ENCODE assay signal across 8 cellular contexts in the genomic region with DNA sequence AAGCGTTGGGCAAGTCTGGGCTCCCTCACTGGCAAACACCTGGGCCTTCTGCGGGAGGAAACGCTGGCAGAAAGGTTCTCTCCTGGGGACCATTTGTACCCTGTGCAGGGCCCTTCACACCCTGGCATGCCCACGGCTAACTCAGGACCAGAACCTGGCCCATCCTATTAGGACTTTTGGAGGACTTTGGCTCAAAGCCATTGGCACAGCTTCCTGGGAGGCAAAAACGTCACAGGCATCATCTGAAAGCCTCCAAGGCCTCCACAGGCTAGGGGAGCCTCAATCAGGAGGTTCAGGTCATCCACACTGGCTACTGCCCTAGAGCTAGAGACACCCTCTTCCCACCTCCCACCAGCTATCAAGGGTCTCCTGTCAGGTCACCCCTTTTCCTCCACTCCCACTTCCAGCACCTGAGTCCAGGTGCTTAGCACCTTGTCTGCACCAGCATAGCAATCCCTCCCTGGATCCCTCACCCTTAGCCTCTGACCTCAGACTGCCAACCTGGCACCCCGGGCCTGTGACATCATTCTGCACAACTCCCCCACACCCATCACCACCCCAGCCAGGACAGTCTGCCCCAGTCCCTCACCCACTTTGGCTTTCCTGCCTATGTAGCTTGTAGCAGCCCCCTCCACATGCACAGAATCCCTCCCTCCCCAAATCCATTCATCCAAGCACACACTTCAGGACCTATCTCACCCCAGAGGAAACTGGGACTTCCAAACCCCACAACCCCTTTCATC. TPM values are rescaled to one million over a fixed set of nuclear protein-coding genes. Genes with fewer than 3 reads are reported as not detected.
DNase-seq lines count a peak whose midpoint lies in the region; ATAC-seq and TF ChIP-seq lines count a peak whose summit lies in the region.

No MANE protein-coding gene starts in this region.

- H3K9me2 ChIP-seq in DOHH2 (replicated peaks; ENCODE audit: control insufficient read depth, low read length) = no peaks in the 10 kb centered on the region

- intact Hi-C loops in left ventricle myocardium inferior (cut with micrococcal nuclease) = loop anchor here (10.0 kb wide), 1 partner anchor 156 kb away; no protein-coding TSS in a partner anchor

- no peaks in the 10 kb centered on the region for H3F3A ChIP-seq in DOHH2 (ENCODE audit: control insufficient read depth, insufficient read depth)

- DNase-seq in WERI-Rb-1 = no peak
- no peak for DNase-seq in left ventricle myocardium inferior
- no peak for DNase-seq in retinal pigment epithelial cell (ENCODE audit: low read depth)
- no peak for DNase-seq in DMS79 treated with DMSO at 0.1 percent for 48 hours (lab: John Stamatoyannopoulos, UW)
- no peak for DNase-seq in GOT3 (lab: John Stamatoyannopoulos, UW)
- no peak for DNase-seq in GM10248 (ENCODE audit: extremely low spot score)

- POLR2A ChIA-PET in GM10248 (lab: Yijun Ruan, JAX) = no interaction called here

- H3K36me3 ChIP-seq in DOHH2 (ENCODE audit: control insufficient read depth, low read length) = peaks cover 37% of the 10 kb centered on the region
- peaks cover 24% of the 10 kb centered on the region for H3K36me3 ChIP-seq in WERI-Rb-1
- H3K36me3 ChIP-seq in left ventricle myocardium inferior = peaks cover 15% of the 10 kb centered on the region

- H3K9me3 ChIP-seq in DOHH2 (ENCODE audit: control insufficient read depth, insufficient read depth, low read length) (no peaks in the 10 kb centered on the region), WERI-Rb-1 (ENCODE audit: severe bottlenecking) (no peaks in the 10 kb centered on the region), left ventricle myocardium inferior (replicated peaks) (no peaks in the 10 kb centered on the region)

- H3K4me1 ChIP-seq in DOHH2 (ENCODE audit: control insufficient read depth, low read length) (peaks cover 10% of the 10 kb centered on the region), left ventricle myocardium inferior (peaks cover 64% of the 10 kb centered on the region)

- H3K79me2 ChIP-seq in DOHH2 (ENCODE audit: control insufficient read depth, low read length) = peaks cover 9% of the 10 kb centered on the region

- TF ChIP-seq CTCF in DOHH2 (IDR thresholded peaks at IDR 0.05; ENCODE audit: low read depth, low read length, poor library complexity, severe bottlenecking) (no peak), WERI-Rb-1 (IDR thresholded peaks at IDR 0.05; ENCODE audit: low read depth, low read length) (no peak), left ventricle myocardium inferior (IDR thresholded peaks at IDR 0.05; ENCODE audit: borderline replicate concordance) (no peak), retinal pigment epithelial cell (conservative IDR thresholded peaks at IDR 0.05; ENCODE audit: low read depth, low read length) (no peak), GM10248 (IDR thresholded peaks at IDR 0.05; ENCODE audit: control extremely low read depth, extremely low read depth, low read depth, missing control alignments) (no peak)

- H3K27ac ChIP-seq in DOHH2 (ENCODE audit: low read depth, low read length) (no peak overlapping the region), WERI-Rb-1 (peak overlapping the region; percentile 93), left ventricle myocardium inferior (replicated peaks) (peak overlapping the region; percentile 94)

- H3K4me3 ChIP-seq in DOHH2 (ENCODE audit: low read length) (peak overlapping the region; percentile 77), WERI-Rb-1 (ENCODE audit: low read depth, low read length) (peak overlapping the region; percentile 51), left ventricle myocardium inferior (peak overlapping the region; percentile 92), retinal pigment epithelial cell (ENCODE audit: low read length) (peak overlapping the region; percentile 69)

- no peaks in the 10 kb centered on the region for H4K20me1 ChIP-seq in DOHH2 (ENCODE audit: control insufficient read depth, insufficient read depth, low read depth, low read length)

- H3K27me3 ChIP-seq in DOHH2 (ENCODE audit: control insufficient read depth, low read length) = peaks cover 16% of the 10 kb centered on the region
- H3K27me3 ChIP-seq in WERI-Rb-1 (ENCODE audit: insufficient read depth, low read depth, severe bottlenecking) = no peaks in the 10 kb centered on the region
- H3K27me3 ChIP-seq in left ventricle myocardium inferior (ENCODE audit: low read depth) = no peaks in the 10 kb centered on the region

- peak overlapping the region; percentile 92 for H3K4me2 ChIP-seq in DOHH2 (ENCODE audit: low read length)

- CTCF ChIA-PET in GM10248 (lab: Yijun Ruan, JAX) = interaction anchor here (0.9 to 22.2 kb wide), 5 partner anchors 9 to 236 kb away, joined by 3 to 863 read pairs (median 4); partner anchors contain the start of genes CCDC51 and TMA7

- no peak for ATAC-seq in GM19023 (IDR thresholded peaks at IDR 0.05; ENCODE audit: unreplicated experiment)

RNA-seq across cellular contexts. Expression of gene PLXNB1, which starts 0.6 kb away (rescaled TPM):
- total RNA-seq in left ventricle myocardium inferior = 42.6 TPM

RNA-seq across cellular contexts. Expression of gene CCDC51, which starts 9.4 kb away (rescaled TPM):
- total RNA-seq in left ventricle myocardium inferior = 13.9 TPM

RNA-seq across cellular contexts. Expression of gene TMA7, which starts 9.5 kb away (rescaled TPM):
- total RNA-seq in left ventricle myocardium inferior = 258 TPM

RNA-seq across cellular contexts. Expression of gene ATRIP, which starts 16.0 kb away (rescaled TPM):
- 4.3 TPM for total RNA-seq in left ventricle myocardium inferior

RNA-seq across cellular contexts. Expression of gene FBXW12, which starts 58.5 kb away (rescaled TPM):
- total RNA-seq in left ventricle myocardium inferior = not detected
